1 cellular context compared by ENCODE assay signal in the genomic region with DNA sequence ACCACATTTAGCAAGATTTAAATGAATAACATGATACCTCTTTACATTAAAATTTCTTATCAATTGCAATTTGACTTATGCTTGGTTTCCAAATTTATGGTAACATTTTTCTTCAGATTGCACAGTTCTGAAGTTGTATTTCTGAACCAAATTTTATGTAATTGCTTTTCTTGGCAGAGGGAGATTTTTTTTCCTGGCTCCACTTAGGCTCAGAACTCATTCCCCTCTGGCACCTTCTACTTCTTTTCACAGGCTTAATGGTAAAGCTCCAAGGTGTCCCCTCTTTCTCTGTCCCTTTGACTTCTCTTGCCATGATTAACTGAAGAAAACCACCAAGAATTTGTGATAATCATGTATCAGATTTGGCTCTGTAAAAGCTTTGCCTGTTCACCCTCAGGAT.
TF ChIP-seq lines count a peak whose summit lies in the region.

No MANE protein-coding gene starts in this region.

TF ChIP-seq in H1, 55 proteins besides CTCF, POLR2A, EP300 and RAD21:
- TF ChIP-seq ATF3 (IDR thresholded peaks at IDR 0.05; ENCODE audit: insufficient read depth, low read depth, low read length) = no peak
- TF ChIP-seq POLR2AphosphoS5 (IDR thresholded peaks at IDR 0.05; ENCODE audit: low read depth, low read length) = no peak
- no peak for TF ChIP-seq RNF2 (IDR thresholded peaks at IDR 0.05; ENCODE audit: borderline replicate concordance, low read depth, low read length, missing control alignments, poor library complexity, severe bottlenecking)
- no peak for TF ChIP-seq BACH1 (IDR thresholded peaks at IDR 0.05; ENCODE audit: low read length)
- TF ChIP-seq YY1 (IDR thresholded peaks at IDR 0.05; ENCODE audit: low read depth, low read length) = no peak
- no peak for TF ChIP-seq CHD1 (IDR thresholded peaks at IDR 0.05; ENCODE audit: low read depth, low read length)
- TF ChIP-seq FOSL1 (IDR thresholded peaks at IDR 0.05; ENCODE audit: insufficient read depth, low read depth, low read length) = no peak
- TF ChIP-seq POU5F1 (IDR thresholded peaks at IDR 0.05; ENCODE audit: low read depth, low read length) = no peak
- TF ChIP-seq CTBP2 (IDR thresholded peaks at IDR 0.05; ENCODE audit: borderline replicate concordance, insufficient read depth, insufficient read length, low read length) = no peak
- no peak for TF ChIP-seq PHF8 (conservative IDR thresholded peaks at IDR 0.05; ENCODE audit: low read depth, low read length)
- no peak for TF ChIP-seq SUZ12 (IDR thresholded peaks at IDR 0.05; ENCODE audit: low read length)
